In the genomic region with DNA sequence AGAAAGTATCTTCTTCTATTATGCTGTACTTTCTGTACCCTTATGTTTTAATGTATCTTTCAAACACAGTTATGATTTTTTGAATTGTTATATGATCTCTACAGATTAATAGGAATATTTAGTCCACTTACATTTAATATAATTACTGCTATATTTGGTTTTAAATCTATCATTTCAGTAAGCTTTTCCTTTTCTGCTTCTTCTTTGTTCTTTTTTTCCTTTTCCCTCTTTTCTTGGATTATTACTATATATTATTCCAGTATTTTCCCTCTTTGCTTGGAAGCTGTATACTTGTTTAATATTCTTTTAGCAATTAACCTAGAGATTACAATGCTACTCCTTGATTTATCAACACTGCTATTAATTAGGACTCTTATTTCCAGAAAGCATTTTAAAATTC, we compare ENCODE assay signal across 2 cellular contexts.
TF ChIP-seq lines count a peak whose summit lies in the region.

No MANE protein-coding gene starts in this region.

TF ChIP-seq in K562, 482 proteins besides CTCF, POLR2A, EP300 and RAD21:
- TF ChIP-seq ZNF507 (tag; conservative IDR thresholded peaks at IDR 0.05) = peak; percentile 74
- TF ChIP-seq, protein P1, sequence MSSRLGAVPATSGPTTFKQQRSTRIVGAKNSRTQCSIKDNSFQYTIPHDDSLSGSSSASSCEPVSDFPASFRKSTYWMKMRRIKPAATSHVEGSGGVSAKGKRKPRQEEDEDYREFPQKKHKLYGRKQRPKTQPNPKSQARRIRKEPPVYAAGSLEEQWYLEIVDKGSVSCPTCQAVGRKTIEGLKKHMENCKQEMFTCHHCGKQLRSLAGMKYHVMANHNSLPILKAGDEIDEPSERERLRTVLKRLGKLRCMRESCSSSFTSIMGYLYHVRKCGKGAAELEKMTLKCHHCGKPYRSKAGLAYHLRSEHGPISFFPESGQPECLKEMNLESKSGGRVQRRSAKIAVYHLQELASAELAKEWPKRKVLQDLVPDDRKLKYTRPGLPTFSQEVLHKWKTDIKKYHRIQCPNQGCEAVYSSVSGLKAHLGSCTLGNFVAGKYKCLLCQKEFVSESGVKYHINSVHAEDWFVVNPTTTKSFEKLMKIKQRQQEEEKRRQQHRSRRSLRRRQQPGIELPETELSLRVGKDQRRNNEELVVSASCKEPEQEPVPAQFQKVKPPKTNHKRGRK (tag; IDR thresholded peaks at IDR 0.05) = peak; percentile 90
- TF ChIP-seq, protein P2, sequence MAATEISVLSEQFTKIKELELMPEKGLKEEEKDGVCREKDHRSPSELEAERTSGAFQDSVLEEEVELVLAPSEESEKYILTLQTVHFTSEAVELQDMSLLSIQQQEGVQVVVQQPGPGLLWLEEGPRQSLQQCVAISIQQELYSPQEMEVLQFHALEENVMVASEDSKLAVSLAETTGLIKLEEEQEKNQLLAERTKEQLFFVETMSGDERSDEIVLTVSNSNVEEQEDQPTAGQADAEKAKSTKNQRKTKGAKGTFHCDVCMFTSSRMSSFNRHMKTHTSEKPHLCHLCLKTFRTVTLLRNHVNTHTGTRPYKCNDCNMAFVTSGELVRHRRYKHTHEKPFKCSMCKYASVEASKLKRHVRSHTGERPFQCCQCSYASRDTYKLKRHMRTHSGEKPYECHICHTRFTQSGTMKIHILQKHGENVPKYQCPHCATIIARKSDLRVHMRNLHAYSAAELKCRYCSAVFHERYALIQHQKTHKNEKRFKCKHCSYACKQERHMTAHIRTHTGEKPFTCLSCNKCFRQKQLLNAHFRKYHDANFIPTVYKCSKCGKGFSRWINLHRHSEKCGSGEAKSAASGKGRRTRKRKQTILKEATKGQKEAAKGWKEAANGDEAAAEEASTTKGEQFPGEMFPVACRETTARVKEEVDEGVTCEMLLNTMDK (IDR thresholded peaks at IDR 0.05; ENCODE audit: borderline replicate concordance, insufficient read depth, low read depth, low read length, poor library complexity, severe bottlenecking) = no peak

TF ChIP-seq in neural cell, 6 proteins besides CTCF, POLR2A, EP300 and RAD21:
- TF ChIP-seq POLR2AphosphoS5 (IDR thresholded peaks at IDR 0.05) (no peak), EZH2 (IDR thresholded peaks at IDR 0.05; ENCODE audit: borderline replicate concordance, insufficient read depth, low read length, poor library complexity, severe bottlenecking) (no peak), TAF1 (IDR thresholded peaks at IDR 0.05; ENCODE audit: low read depth) (no peak), SMC3 (conservative IDR thresholded peaks at IDR 0.05; ENCODE audit: poor library complexity) (no peak), MXI1 (conservative IDR thresholded peaks at IDR 0.05; ENCODE audit: poor library complexity, severe bottlenecking) (no peak)
- TF ChIP-seq, protein P3, sequence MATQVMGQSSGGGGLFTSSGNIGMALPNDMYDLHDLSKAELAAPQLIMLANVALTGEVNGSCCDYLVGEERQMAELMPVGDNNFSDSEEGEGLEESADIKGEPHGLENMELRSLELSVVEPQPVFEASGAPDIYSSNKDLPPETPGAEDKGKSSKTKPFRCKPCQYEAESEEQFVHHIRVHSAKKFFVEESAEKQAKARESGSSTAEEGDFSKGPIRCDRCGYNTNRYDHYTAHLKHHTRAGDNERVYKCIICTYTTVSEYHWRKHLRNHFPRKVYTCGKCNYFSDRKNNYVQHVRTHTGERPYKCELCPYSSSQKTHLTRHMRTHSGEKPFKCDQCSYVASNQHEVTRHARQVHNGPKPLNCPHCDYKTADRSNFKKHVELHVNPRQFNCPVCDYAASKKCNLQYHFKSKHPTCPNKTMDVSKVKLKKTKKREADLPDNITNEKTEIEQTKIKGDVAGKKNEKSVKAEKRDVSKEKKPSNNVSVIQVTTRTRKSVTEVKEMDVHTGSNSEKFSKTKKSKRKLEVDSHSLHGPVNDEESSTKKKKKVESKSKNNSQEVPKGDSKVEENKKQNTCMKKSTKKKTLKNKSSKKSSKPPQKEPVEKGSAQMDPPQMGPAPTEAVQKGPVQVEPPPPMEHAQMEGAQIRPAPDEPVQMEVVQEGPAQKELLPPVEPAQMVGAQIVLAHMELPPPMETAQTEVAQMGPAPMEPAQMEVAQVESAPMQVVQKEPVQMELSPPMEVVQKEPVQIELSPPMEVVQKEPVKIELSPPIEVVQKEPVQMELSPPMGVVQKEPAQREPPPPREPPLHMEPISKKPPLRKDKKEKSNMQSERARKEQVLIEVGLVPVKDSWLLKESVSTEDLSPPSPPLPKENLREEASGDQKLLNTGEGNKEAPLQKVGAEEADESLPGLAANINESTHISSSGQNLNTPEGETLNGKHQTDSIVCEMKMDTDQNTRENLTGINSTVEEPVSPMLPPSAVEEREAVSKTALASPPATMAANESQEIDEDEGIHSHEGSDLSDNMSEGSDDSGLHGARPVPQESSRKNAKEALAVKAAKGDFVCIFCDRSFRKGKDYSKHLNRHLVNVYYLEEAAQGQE (IDR thresholded peaks at IDR 0.05; ENCODE audit: borderline replicate concordance) = no peak
TF ChIP-seq in neural cell: peak in this region for 0.
